26 cellular contexts compared by ENCODE assay signal in genomic region chr5:171661146-171661545, GRCh38.
"Had no signal": no experiment of that assay in that cellular context is flagged by ENCODE, and none has a peak within 500 bp of the region (broad histone marks: within the 10 kb centered on the region; RNA-seq: fewer than 3 reads in every experiment).

No MANE protein-coding gene starts in this region.

- H3K36me3 Mint-ChIP-seq: activated CD8-positive, alpha-beta memory T cell treated with anti-CD3 and anti-CD28 coated beads, Interleukin-2, amount 10 ng/mL, durations not matched to agents 7 days and 5 days; activated naive CD4-positive, alpha-beta T cell treated with anti-CD3 and anti-CD28 coated beads, Interleukin-2, amount 50 U/mL, for 72 hours had no signal

- H3K9me3 Mint-ChIP-seq: activated CD4-positive, alpha-beta T cell treated with anti-CD3 and anti-CD28 coated beads, Interleukin-2, amount 10 ng/mL, durations not matched to agents 24 days and 14 days; activated naive CD4-positive, alpha-beta T cell treated with anti-CD3 and anti-CD28 coated beads, Interleukin-2, amount 50 U/mL, for 72 hours; activated naive CD8-positive, alpha-beta T cell treated with anti-CD3 and anti-CD28 coated beads, Interleukin-2, amount 50 U/mL, for 24 hours; activated T-cell treated with anti-CD3 and anti-CD28 coated beads, Interleukin-2, amount 50 U/mL, for 24 hours; central memory CD8-positive, alpha-beta T cell had no signal

- ATAC-seq: activated naive CD4-positive, alpha-beta T cell treated with anti-CD3 and anti-CD28 coated beads, Interleukin-2, amount 50 U/mL, for 72 hours; T-helper 17 cell had no signal

- H3K27ac Mint-ChIP-seq: activated B cell treated with CpG ODN at 0.5 μM for 24 hours; activated CD4-positive, alpha-beta T cell treated with anti-CD3 and anti-CD28 coated beads, Interleukin-2, amount 10 ng/mL, durations not matched to agents 24 days and 14 days; activated CD8-positive, alpha-beta memory T cell treated with anti-CD3 and anti-CD28 coated beads, Interleukin-2, amount 10 ng/mL, durations not matched to agents 7 days and 5 days; activated naive CD4-positive, alpha-beta T cell treated with anti-CD3 and anti-CD28 coated beads, Interleukin-2, amount 50 U/mL, for 72 hours; activated naive CD8-positive, alpha-beta T cell treated with anti-CD3 and anti-CD28 coated beads, Interleukin-2, amount 50 U/mL, for 24 hours; activated T-cell treated with anti-CD3 and anti-CD28 coated beads, Interleukin-2, amount 50 U/mL, for 24 hours; T-helper 17 cell had no signal

- H3K4me1 ChIP-seq: breast epithelium, Peyer's patch had no signal

- H3K27ac ChIP-seq: ascending aorta, breast epithelium, Peyer's patch had no signal

- H3K4me3 ChIP-seq: ascending aorta, breast epithelium, Peyer's patch had no signal

- H3K4me1 Mint-ChIP-seq: activated B cell treated with CpG ODN at 0.5 μM for 24 hours; activated CD4-positive, alpha-beta T cell treated with anti-CD3 and anti-CD28 coated beads, Interleukin-2, amount 10 ng/mL, durations not matched to agents 24 days and 14 days; activated naive CD8-positive, alpha-beta T cell treated with anti-CD3 and anti-CD28 coated beads, Interleukin-2, amount 50 U/mL, for 24 hours; central memory CD8-positive, alpha-beta T cell; T-helper 17 cell had no signal

- H3K27me3 Mint-ChIP-seq: activated CD4-positive, alpha-beta T cell treated with anti-CD3 and anti-CD28 coated beads, Interleukin-2, amount 10 ng/mL, durations not matched to agents 24 days and 14 days; activated CD8-positive, alpha-beta memory T cell treated with anti-CD3 and anti-CD28 coated beads, Interleukin-2, amount 10 ng/mL, durations not matched to agents 7 days and 5 days; activated naive CD8-positive, alpha-beta T cell treated with anti-CD3 and anti-CD28 coated beads, Interleukin-2, amount 50 U/mL, for 24 hours; central memory CD8-positive, alpha-beta T cell had no signal

- H3K4me3 Mint-ChIP-seq: activated B cell treated with CpG ODN at 0.5 μM for 24 hours; activated CD4-positive, alpha-beta T cell treated with anti-CD3 and anti-CD28 coated beads, Interleukin-2, amount 10 ng/mL, durations not matched to agents 24 days and 14 days; activated CD8-positive, alpha-beta memory T cell treated with anti-CD3 and anti-CD28 coated beads, Interleukin-2, amount 10 ng/mL, durations not matched to agents 7 days and 5 days; activated naive CD8-positive, alpha-beta T cell treated with anti-CD3 and anti-CD28 coated beads, Interleukin-2, amount 50 U/mL, for 24 hours; activated T-cell treated with anti-CD3 and anti-CD28 coated beads, Interleukin-2, amount 50 U/mL, for 24 hours; central memory CD8-positive, alpha-beta T cell; T-helper 17 cell had no signal

- DNase-seq: activated B cell treated with CpG ODN at 0.5 μM for 24 hours; activated CD4-positive, alpha-beta T cell treated with anti-CD3 and anti-CD28 coated beads for 1 hour; activated CD4-positive, alpha-beta T cell treated with anti-CD3 and anti-CD28 coated beads, Interleukin-2, amount 10 ng/mL, durations not matched to agents 24 days and 14 days; activated CD4-positive, alpha-beta T cell treated with anti-CD3 and anti-CD28 coated beads, Interleukin-2, amount 50 U/mL, for 48 hours; activated CD8-positive, alpha-beta memory T cell treated with anti-CD3 and anti-CD28 coated beads, Interleukin-2, amount 10 ng/mL, durations not matched to agents 7 days and 5 days; activated effector memory CD4-positive, alpha-beta T cell treated with anti-CD3 and anti-CD28 coated beads, Interleukin-2, amount 50 U/mL, for 16 hours; activated naive CD4-positive, alpha-beta T cell treated with Interleukin-2 at 50 U/mL for 16 hours; activated naive CD8-positive, alpha-beta T cell treated with anti-CD3 and anti-CD28 coated beads, Interleukin-2, amount 50 U/mL, for 24 hours; activated T-cell treated with anti-CD3 and anti-CD28 coated beads, Interleukin-2, amount 50 U/mL, for 24 hours; amniotic stem cell; IMR-90; NCI-H1092; NCI-H1436; NCI-H1694 treated with DMSO at 0.1 percent for 48 hours; NCI-H2081; NCI-H446; NCI-H524 treated with DMSO at 0.1 percent for 48 hours; NCI-H748 treated with DMSO at 0.1 percent for 48 hours; Peyer's patch; SHP77 treated with DMSO at 0.1 percent for 48 hours; T-helper 17 cell; T-helper 9 cell had no signal

- H3K36me3 ChIP-seq: ascending aorta, breast epithelium, Peyer's patch had no signal

- H3K9me3 ChIP-seq: ascending aorta, breast epithelium, Peyer's patch had no signal

- H3K27me3 ChIP-seq: ascending aorta, breast epithelium, Peyer's patch had no signal
